ENCODE assay signal across 9 cellular contexts in genomic region chr9:68999393-69000105, GRCh38. TPM values are rescaled to one million over a fixed set of nuclear protein-coding genes. Genes with fewer than 3 reads are reported as not detected.
DNase-seq lines count a peak whose midpoint lies in the region; ATAC-seq, FAIRE-seq and TF ChIP-seq lines count a peak whose summit lies in the region.
"Had no signal": no experiment of that assay in that cellular context is flagged by ENCODE, and none has a peak within 500 bp of the region (broad histone marks: within the 10 kb centered on the region; RNA-seq: fewer than 3 reads in every experiment).

No MANE protein-coding gene starts in this region.

- peak; percentile 87 for ATAC-seq in HG02759 (IDR thresholded peaks at IDR 0.05; ENCODE audit: unreplicated experiment)

- WGBS in small intestine, 3 donors, result 40 to 53% (median 43%) methylated on average over 10 of the region's 10 CpGs

- TF ChIP-seq CTCF in astrocyte of the spinal cord (IDR thresholded peaks at IDR 0.05; ENCODE audit: low read depth, low read length), result peak; percentile 90

- DNase-seq in NK-92 treated with Interleukin-12 subunit alpha and Interleukin-12 subunit beta, amount 100 ng/mL, for 24 hours (lab: John Stamatoyannopoulos, UW), result peak; percentile 21
- DNase-seq in NK-92 (lab: John Stamatoyannopoulos, UW; ENCODE audit: unreplicated experiment) (no peak), NCI-H1417 treated with DMSO at 0.1 percent for 48 hours (lab: John Stamatoyannopoulos, UW) (peak; percentile 28), T-helper 22 cell (ENCODE audit: low read depth) (peak; percentile 26), astrocyte of the spinal cord (ENCODE audit: low read depth, low spot score) (peak; percentile 59), hippocampal formation (lab: John Stamatoyannopoulos, UW) (peak; percentile 52 to 86), small intestine (peak; percentile 74)

- no peaks in the 10 kb centered on the region for H3K9me3 ChIP-seq in small intestine (ENCODE audit: control insufficient read depth, low read depth)

- no peak overlapping the region for H3K4me3 ChIP-seq in astrocyte of the spinal cord (ENCODE audit: low read depth, low read length)
- no peak overlapping the region for H3K4me3 ChIP-seq in small intestine (ENCODE audit: low read depth in 1 of 2, low read length in 2 of 2)

- no peaks in the 10 kb centered on the region for H3K4me1 ChIP-seq in small intestine (ENCODE audit: control insufficient read depth in 2 of 2, insufficient read depth in 1 of 2, low read depth in 1 of 2, low read length in 1 of 2)

- H3K27me3 ChIP-seq in small intestine (ENCODE audit: control insufficient read depth in 2 of 2, insufficient read depth in 2 of 2, low read length in 2 of 2), result no peaks in the 10 kb centered on the region

- no peaks in the 10 kb centered on the region for H3K36me3 ChIP-seq in small intestine (ENCODE audit: control insufficient read depth in 2 of 2, insufficient read depth in 2 of 2, low read length in 2 of 2)

- in situ Hi-C loops in astrocyte of the spinal cord (cut with HindIII; ENCODE audit: low sequenced_read_pairs), result no loop called here

- no peak for FAIRE-seq in small intestine (lab: Jason Lieb, UNC)

- H3K27ac ChIP-seq in small intestine (ENCODE audit: low read depth in 1 of 2, low read length in 1 of 2), result no peak overlapping the region

RNA-seq across cellular contexts. Expression of gene PRKACG, which starts 14.4 kb away (rescaled TPM):
- polyA plus RNA-seq in small intestine, result not detected
- polyA plus RNA-seq: thymus had no signal

RNA-seq across cellular contexts. Expression of gene FXN, which starts 36.0 kb away (rescaled TPM):
- polyA plus RNA-seq in small intestine, result 10 to 100 TPM in 1 of 3 donors, 1 to 10 TPM in 2; 2.7 to 16.6 (median 5.4) TPM
